Comparison of ENCODE assay signal across 14 cellular contexts in the genomic region with DNA sequence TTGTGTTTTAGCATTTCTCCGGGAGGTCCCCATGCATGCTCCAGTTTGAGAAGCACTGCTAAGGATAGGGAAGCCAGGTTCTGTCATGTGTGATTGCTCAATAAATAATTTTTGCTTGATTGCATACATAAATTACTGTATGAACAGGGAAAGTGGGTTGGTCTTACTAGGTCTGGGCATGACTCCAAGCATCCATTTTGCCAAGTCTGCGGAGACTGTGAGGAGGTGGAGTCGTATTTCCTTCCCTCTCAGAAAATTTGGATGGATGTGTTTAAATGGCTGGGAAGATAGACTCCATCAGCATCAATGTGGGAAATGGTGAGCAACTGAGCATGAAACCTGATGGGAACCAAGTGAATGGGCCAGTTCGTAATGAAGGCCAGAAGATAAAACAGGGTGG.
A peak's percentile ranks its signal among the peaks of the same experiment; 100 is the strongest.
DNase-seq lines count a peak whose midpoint lies in the region; ATAC-seq and TF ChIP-seq lines count a peak whose summit lies in the region.
"Had no signal": no experiment of that assay in that cellular context is flagged by ENCODE, and none has a peak within 500 bp of the region (broad histone marks: within the 10 kb centered on the region; RNA-seq: fewer than 3 reads in every experiment).

No MANE protein-coding gene starts in this region.

- no peaks in the 10 kb centered on the region for H3K9me3 Mint-ChIP-seq in H9
- H3K9me3 Mint-ChIP-seq: activated T-helper 17 cell treated with anti-CD3 and anti-CD28 coated beads, Interleukin-2, amount 50 U/mL, for 72 hours had no signal

- peak overlapping the region; percentile 65 for H3K27ac ChIP-seq in mammary epithelial cell (ENCODE audit: insufficient read depth, low read depth, low read length)
- H3K27ac ChIP-seq in H9 (ENCODE audit: insufficient read length, low read depth, low read length): no peak overlapping the region

- no peak for ATAC-seq in GM21367 (IDR thresholded peaks at IDR 0.05; ENCODE audit: unreplicated experiment)
- ATAC-seq: activated T-helper 17 cell treated with anti-CD3 and anti-CD28 coated beads, Interleukin-2, amount 50 U/mL, for 72 hours had no signal

- no peak overlapping the region for H2BK15ac ChIP-seq in H9 (ENCODE audit: low read depth, low read length)

- H3K27me3 ChIP-seq in mammary epithelial cell (ENCODE audit: insufficient read depth, low read length): no peaks in the 10 kb centered on the region
- no peaks in the 10 kb centered on the region for H3K27me3 ChIP-seq in H9 (ENCODE audit: insufficient read depth, low read length)

- H3K27ac Mint-ChIP-seq in H9: no peak overlapping the region
- H3K27ac Mint-ChIP-seq: activated T-helper 17 cell treated with anti-CD3 and anti-CD28 coated beads, Interleukin-2, amount 50 U/mL, for 72 hours; CD8-positive, alpha-beta memory T cell; immature natural killer cell had no signal

- intact Hi-C loops in mammary epithelial cell (cut with micrococcal nuclease): no loop called here

- DNase-seq in Ammon's horn (ENCODE audit: low spot score): peak; percentile 20
- peak; percentile 68 for DNase-seq in NCI-H1694 treated with DMSO at 0.1 percent for 48 hours (lab: John Stamatoyannopoulos, UW)
- DNase-seq in mammary epithelial cell: peak; percentile 50
- peak; percentile 36 for DNase-seq in myocyte (ENCODE audit: low read depth)
- DNase-seq in GM13977 (ENCODE audit: low spot score): no peak
- DNase-seq in central memory CD4-positive, alpha-beta T cell: no peak
- no peak for DNase-seq in H9
- DNase-seq: CD8-positive, alpha-beta memory T cell; immature natural killer cell; NCI-H526 treated with DMSO at 0.1 percent for 48 hours; T1000 had no signal

- no peaks in the 10 kb centered on the region for H3K79me1 ChIP-seq in H9 (ENCODE audit: insufficient read depth, low read depth, low read length, poor library complexity, severe bottlenecking)

- H3K4me3 Mint-ChIP-seq in H9: no peak overlapping the region
- H3K4me3 Mint-ChIP-seq: activated T-helper 17 cell treated with anti-CD3 and anti-CD28 coated beads, Interleukin-2, amount 50 U/mL, for 72 hours; CD8-positive, alpha-beta memory T cell; immature natural killer cell had no signal

- no peak overlapping the region for H2AFZ ChIP-seq in mammary epithelial cell (ENCODE audit: low read depth, low read length)
- no peak overlapping the region for H2AFZ ChIP-seq in H9 (ENCODE audit: low read length)

- H3K4me2 ChIP-seq in mammary epithelial cell (ENCODE audit: insufficient read depth, low read depth, low read length) (peak overlapping the region; percentile 25), H9 (ENCODE audit: insufficient read depth, insufficient read length, low read length) (no peak overlapping the region)

- H3K4me1 ChIP-seq in mammary epithelial cell (ENCODE audit: insufficient read depth, low read length): peaks cover 14% of the 10 kb centered on the region
- no peaks in the 10 kb centered on the region for H3K4me1 ChIP-seq in H9 (ENCODE audit: insufficient read depth, low read length)
- H3K4me1 ChIP-seq: HAP-1 had no signal

- H3K79me2 ChIP-seq in mammary epithelial cell (ENCODE audit: insufficient read depth, low read length): peaks cover 31% of the 10 kb centered on the region
- H3K79me2 ChIP-seq in H9 (ENCODE audit: insufficient read depth, low read length): no peaks in the 10 kb centered on the region

- no peak overlapping the region for H2AK5ac ChIP-seq in H9 (ENCODE audit: insufficient read length, low read length)

- peaks cover 47 to 53% of the 10 kb centered on the region in 2 experiments for H3K4me1 Mint-ChIP-seq in H9
- H3K4me1 Mint-ChIP-seq: activated T-helper 17 cell treated with anti-CD3 and anti-CD28 coated beads, Interleukin-2, amount 50 U/mL, for 72 hours; CD8-positive, alpha-beta memory T cell; immature natural killer cell had no signal

- H3T11ph ChIP-seq in H9 (ENCODE audit: low read length): no peak overlapping the region

- no peak overlapping the region for H2BK120ac ChIP-seq in H9 (ENCODE audit: low read depth, low read length, poor library complexity, severe bottlenecking)

- no peak overlapping the region for H4K91ac ChIP-seq in H9 (ENCODE audit: insufficient read length, low read depth, low read length)

- CTCF ChIA-PET in mammary epithelial cell (lab: Charles Lee; ENCODE audit: low non-redundant PET): no interaction called here

- in situ Hi-C loops in mammary epithelial cell (cut with MboI; ENCODE audit: low sequenced_read_pairs in 2 of 2): no loop called here
- in situ Hi-C loops in GM13977 (cut with MboI; ENCODE audit: low pct_unique_long_range_greater_than_20kb, low sequenced_read_pairs, unreplicated experiment): no loop called here

- H3K36me3 Mint-ChIP-seq in H9 (ENCODE audit: insufficient read depth in 1 of 3, low read depth in 3 of 3): no peaks in the 10 kb centered on the region
- H3K36me3 Mint-ChIP-seq: CD8-positive, alpha-beta memory T cell; immature natural killer cell had no signal

- H3K4me3 ChIP-seq in mammary epithelial cell (replicated peaks in 1 of 3; ENCODE audit: insufficient read depth in 1 of 3, low read depth in 2 of 3, low read length in 3 of 3): no peak overlapping the region
- H3K4me3 ChIP-seq: HAP-1 had no signal

- WGBS in mammary epithelial cell (ENCODE audit: low coverage, missing lambda C conversion rate): 39% methylated on average over 4 of the region's 4 CpGs
- no CpG with 5 or more reads among the region's 4 CpGs for WGBS in H9 (ENCODE audit: extremely low coverage, insufficient read length, low lambda C conversion rate)

- no peaks in the 10 kb centered on the region for H3K27me3 Mint-ChIP-seq in H9 (ENCODE audit: low read depth)
- H3K27me3 Mint-ChIP-seq: activated T-helper 17 cell treated with anti-CD3 and anti-CD28 coated beads, Interleukin-2, amount 50 U/mL, for 72 hours had no signal

- no TSS peak for BruUV-seq in mammary epithelial cell (replicated peaks; lab: Mats Ljungman, UMichigan)

- H3K23ac ChIP-seq in H9 (ENCODE audit: insufficient read length, low read depth, low read length): no peak overlapping the region

- H2BK5ac ChIP-seq in H9 (ENCODE audit: insufficient read length, low read length): no peak overlapping the region

- H3K14ac ChIP-seq in H9 (ENCODE audit: insufficient read depth, low read length): no peak overlapping the region

- TF ChIP-seq CTCF in mammary epithelial cell (conservative IDR thresholded peaks at IDR 0.05 in 1 of 2, IDR thresholded peaks at IDR 0.05 in 1 of 2; ENCODE audit: extremely low read depth in 1 of 2, insufficient read depth in 1 of 2, low read depth in 1 of 2, low read length in 2 of 2): no peak
- no peak for TF ChIP-seq CTCF in GM13977 (IDR thresholded peaks at IDR 0.05; ENCODE audit: extremely low read depth, insufficient read depth, missing control alignments)
- no peak for TF ChIP-seq CTCF in H9 (conservative IDR thresholded peaks at IDR 0.05)

- no peaks in the 10 kb centered on the region for H3K23me2 ChIP-seq in H9 (ENCODE audit: insufficient read length, low read depth, low read length, poor library complexity, severe bottlenecking)

- H3K9ac ChIP-seq in mammary epithelial cell (ENCODE audit: insufficient read depth, low read length): no peak overlapping the region
- no peak overlapping the region for H3K9ac ChIP-seq in H9 (ENCODE audit: extremely low read depth, insufficient read length, low read length)

- no peak overlapping the region for H3K4ac ChIP-seq in H9 (ENCODE audit: low read depth, low read length)

- no peaks in the 10 kb centered on the region for H3K36me3 ChIP-seq in mammary epithelial cell (ENCODE audit: insufficient read depth, low read length)
- H3K36me3 ChIP-seq: HAP-1 had no signal

- no peak overlapping the region for H4K5ac ChIP-seq in H9 (ENCODE audit: insufficient read length, low read depth, low read length)

- H3K9me3 ChIP-seq in mammary epithelial cell (replicated peaks; ENCODE audit: insufficient read depth, low read length) (no peaks in the 10 kb centered on the region), H9 (ENCODE audit: control insufficient read depth, low read depth, low read length) (no peaks in the 10 kb centered on the region)
- H3K9me3 ChIP-seq: HAP-1 had no signal

- H2BK20ac ChIP-seq in H9 (ENCODE audit: low read depth, low read length, poor library complexity, severe bottlenecking): no peak overlapping the region

- H4K8ac ChIP-seq in H9 (replicated peaks; ENCODE audit: insufficient read length, low read depth, low read length): no peak overlapping the region

- dilution Hi-C loops in mammary epithelial cell (cut with HindIII; ENCODE audit: low sequenced_read_pairs): no loop called here

- no peaks in the 10 kb centered on the region for H4K20me1 ChIP-seq in mammary epithelial cell (ENCODE audit: insufficient read depth, low read length)
- no peaks in the 10 kb centered on the region for H4K20me1 ChIP-seq in H9 (ENCODE audit: control insufficient read depth, insufficient read depth, insufficient read length)

- H3K56ac ChIP-seq in H9 (ENCODE audit: insufficient read length, low read depth, low read length): no peak overlapping the region

- no peak overlapping the region for H2BK12ac ChIP-seq in H9 (ENCODE audit: insufficient read length, low read depth, low read length)

- H3K18ac ChIP-seq in H9 (ENCODE audit: insufficient read length, low read depth, low read length): no peak overlapping the region

Comparison
In these comparisons a context has a peak if more than half of its experiments do, and no peak if none do; other contexts are left out.
1. DNase-seq: peak in Ammon's horn (single experiment), NCI-H1694 treated with DMSO at 0.1 percent for 48 hours (single experiment), mammary epithelial cell (single experiment) and myocyte (single experiment); none in GM13977 (single experiment), central memory CD4-positive, alpha-beta T cell (single experiment) and H9 (single experiment).